ENCODE assay signal across 2 cellular contexts in the genomic region with DNA sequence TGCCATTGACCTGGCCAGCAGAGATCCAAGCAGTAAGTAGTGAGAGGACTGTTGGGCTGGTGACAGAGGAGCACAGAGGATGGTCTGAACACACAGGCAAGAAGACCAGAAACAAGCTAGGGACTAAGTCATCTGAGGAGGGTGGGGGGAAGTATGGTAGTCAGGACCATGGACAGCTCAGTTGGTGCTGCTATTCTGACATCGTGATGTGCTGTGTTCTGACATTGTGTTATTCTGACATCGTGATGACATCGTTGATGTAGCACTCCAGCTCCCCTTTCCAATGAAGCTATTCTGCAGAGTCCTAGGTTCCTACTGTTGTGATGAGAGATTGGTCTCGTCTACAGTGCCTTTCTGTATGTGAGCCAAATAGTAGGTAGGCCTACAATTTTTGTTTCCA.
TF ChIP-seq lines count a peak whose summit lies in the region.

No MANE protein-coding gene starts in this region.

TF ChIP-seq in K562, 482 proteins besides CTCF, POLR2A, EP300 and RAD21 (continued from another document and continues in another):
- TF ChIP-seq, protein P1, sequence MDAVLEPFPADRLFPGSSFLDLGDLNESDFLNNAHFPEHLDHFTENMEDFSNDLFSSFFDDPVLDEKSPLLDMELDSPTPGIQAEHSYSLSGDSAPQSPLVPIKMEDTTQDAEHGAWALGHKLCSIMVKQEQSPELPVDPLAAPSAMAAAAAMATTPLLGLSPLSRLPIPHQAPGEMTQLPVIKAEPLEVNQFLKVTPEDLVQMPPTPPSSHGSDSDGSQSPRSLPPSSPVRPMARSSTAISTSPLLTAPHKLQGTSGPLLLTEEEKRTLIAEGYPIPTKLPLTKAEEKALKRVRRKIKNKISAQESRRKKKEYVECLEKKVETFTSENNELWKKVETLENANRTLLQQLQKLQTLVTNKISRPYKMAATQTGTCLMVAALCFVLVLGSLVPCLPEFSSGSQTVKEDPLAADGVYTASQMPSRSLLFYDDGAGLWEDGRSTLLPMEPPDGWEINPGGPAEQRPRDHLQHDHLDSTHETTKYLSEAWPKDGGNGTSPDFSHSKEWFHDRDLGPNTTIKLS (IDR thresholded peaks at IDR 0.05; ENCODE audit: borderline replicate concordance, low read depth), result no peak
- TF ChIP-seq, protein P2, sequence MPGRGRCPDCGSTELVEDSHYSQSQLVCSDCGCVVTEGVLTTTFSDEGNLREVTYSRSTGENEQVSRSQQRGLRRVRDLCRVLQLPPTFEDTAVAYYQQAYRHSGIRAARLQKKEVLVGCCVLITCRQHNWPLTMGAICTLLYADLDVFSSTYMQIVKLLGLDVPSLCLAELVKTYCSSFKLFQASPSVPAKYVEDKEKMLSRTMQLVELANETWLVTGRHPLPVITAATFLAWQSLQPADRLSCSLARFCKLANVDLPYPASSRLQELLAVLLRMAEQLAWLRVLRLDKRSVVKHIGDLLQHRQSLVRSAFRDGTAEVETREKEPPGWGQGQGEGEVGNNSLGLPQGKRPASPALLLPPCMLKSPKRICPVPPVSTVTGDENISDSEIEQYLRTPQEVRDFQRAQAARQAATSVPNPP (IDR thresholded peaks at IDR 0.05; ENCODE audit: borderline replicate concordance, insufficient read depth, insufficient read length), result no peak
- TF ChIP-seq XRCC3 (IDR thresholded peaks at IDR 0.05) (no peak), RBM22 (IDR thresholded peaks at IDR 0.05; ENCODE audit: low read depth, low read length, poor library complexity, severe bottlenecking) (no peak), RFX5 (IDR thresholded peaks at IDR 0.05; ENCODE audit: low read depth, low read length) (no peak), GATA2 (CRISPR knock-in tag; IDR thresholded peaks at IDR 0.05) (no peak), LEF1 (IDR thresholded peaks at IDR 0.05) (no peak), ETV5 (CRISPR knock-in tag; IDR thresholded peaks at IDR 0.05; ENCODE audit: low read depth) (no peak), ZNF174 (CRISPR knock-in tag; IDR thresholded peaks at IDR 0.05) (no peak), RBM39 (optimal IDR thresholded peaks at IDR 0.05; ENCODE audit: low read depth, low read length) (no peak), ZNF644 (tag; IDR thresholded peaks at IDR 0.05; ENCODE audit: low read depth) (peak; percentile 59; the same call in 1 of the 2 replicates), HDAC1 (IDR thresholded peaks at IDR 0.05) (peak in 1 of 2 experiments; percentile 56; a peak in 2 of 4 replicates), STAT5A (IDR thresholded peaks at IDR 0.05; ENCODE audit: borderline replicate concordance, low read length) (no peak), NR2C1 (IDR thresholded peaks at IDR 0.05) (no peak), NR2C1 (tag; IDR thresholded peaks at IDR 0.05) (peak; percentile 44; the same call in 1 of the 2 replicates), ZNF140 (CRISPR knock-in tag; IDR thresholded peaks at IDR 0.05) (no peak), HDAC2 (IDR thresholded peaks at IDR 0.05) (peak; percentile 75; the same call in 1 of the 2 replicates), ZNF354B (CRISPR knock-in tag; IDR thresholded peaks at IDR 0.05) (no peak), NBN (IDR thresholded peaks at IDR 0.05; ENCODE audit: low read depth) (no peak), CBFA2T2 (conservative IDR thresholded peaks at IDR 0.05) (no peak), MEF2D (tag; conservative IDR thresholded peaks at IDR 0.05; ENCODE audit: low read depth) (peak; percentile 44; the same call in 1 of the 2 replicates)
- TF ChIP-seq, protein P3, sequence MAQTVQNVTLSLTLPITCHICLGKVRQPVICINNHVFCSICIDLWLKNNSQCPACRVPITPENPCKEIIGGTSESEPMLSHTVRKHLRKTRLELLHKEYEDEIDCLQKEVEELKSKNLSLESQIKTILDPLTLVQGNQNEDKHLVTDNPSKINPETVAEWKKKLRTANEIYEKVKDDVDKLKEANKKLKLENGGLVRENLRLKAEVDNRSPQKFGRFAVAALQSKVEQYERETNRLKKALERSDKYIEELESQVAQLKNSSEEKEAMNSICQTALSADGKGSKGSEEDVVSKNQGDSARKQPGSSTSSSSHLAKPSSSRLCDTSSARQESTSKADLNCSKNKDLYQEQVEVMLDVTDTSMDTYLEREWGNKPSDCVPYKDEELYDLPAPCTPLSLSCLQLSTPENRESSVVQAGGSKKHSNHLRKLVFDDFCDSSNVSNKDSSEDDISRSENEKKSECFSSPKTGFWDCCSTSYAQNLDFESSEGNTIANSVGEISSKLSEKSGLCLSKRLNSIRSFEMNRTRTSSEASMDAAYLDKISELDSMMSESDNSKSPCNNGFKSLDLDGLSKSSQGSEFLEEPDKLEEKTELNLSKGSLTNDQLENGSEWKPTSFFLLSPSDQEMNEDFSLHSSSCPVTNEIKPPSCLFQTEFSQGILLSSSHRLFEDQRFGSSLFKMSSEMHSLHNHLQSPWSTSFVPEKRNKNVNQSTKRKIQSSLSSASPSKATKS (CRISPR knock-in tag; IDR thresholded peaks at IDR 0.05), result no peak
- TF ChIP-seq, protein P4, sequence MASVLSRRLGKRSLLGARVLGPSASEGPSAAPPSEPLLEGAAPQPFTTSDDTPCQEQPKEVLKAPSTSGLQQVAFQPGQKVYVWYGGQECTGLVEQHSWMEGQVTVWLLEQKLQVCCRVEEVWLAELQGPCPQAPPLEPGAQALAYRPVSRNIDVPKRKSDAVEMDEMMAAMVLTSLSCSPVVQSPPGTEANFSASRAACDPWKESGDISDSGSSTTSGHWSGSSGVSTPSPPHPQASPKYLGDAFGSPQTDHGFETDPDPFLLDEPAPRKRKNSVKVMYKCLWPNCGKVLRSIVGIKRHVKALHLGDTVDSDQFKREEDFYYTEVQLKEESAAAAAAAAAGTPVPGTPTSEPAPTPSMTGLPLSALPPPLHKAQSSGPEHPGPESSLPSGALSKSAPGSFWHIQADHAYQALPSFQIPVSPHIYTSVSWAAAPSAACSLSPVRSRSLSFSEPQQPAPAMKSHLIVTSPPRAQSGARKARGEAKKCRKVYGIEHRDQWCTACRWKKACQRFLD (CRISPR knock-in tag; IDR thresholded peaks at IDR 0.05), result no peak
- TF ChIP-seq, protein P5, sequence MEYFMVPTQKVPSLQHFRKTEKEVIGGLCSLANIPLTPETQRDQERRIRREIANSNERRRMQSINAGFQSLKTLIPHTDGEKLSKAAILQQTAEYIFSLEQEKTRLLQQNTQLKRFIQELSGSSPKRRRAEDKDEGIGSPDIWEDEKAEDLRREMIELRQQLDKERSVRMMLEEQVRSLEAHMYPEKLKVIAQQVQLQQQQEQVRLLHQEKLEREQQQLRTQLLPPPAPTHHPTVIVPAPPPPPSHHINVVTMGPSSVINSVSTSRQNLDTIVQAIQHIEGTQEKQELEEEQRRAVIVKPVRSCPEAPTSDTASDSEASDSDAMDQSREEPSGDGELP (CRISPR knock-in tag; IDR thresholded peaks at IDR 0.05; ENCODE audit: borderline replicate concordance), result no peak
- TF ChIP-seq, protein P6, sequence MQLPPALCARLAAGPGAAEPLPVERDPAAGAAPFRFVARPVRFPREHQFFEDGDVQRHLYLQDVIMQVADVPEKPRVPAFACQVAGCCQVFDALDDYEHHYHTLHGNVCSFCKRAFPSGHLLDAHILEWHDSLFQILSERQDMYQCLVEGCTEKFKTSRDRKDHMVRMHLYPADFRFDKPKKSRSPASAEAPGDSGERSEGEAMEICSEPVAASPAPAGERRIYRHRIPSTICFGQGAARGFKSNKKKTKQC (CRISPR knock-in tag; IDR thresholded peaks at IDR 0.05), result peak; percentile 76

TF ChIP-seq in HepG2, 621 proteins besides CTCF, POLR2A, EP300 and RAD21 (continued from another document and continues in another):
- TF ChIP-seq ZNF296 (CRISPR knock-in tag; conservative IDR thresholded peaks at IDR 0.05) (0 out of 2 replicates have a peak, but pooled peaks have one; percentile 48), DNMT1 (CRISPR knock-in tag; IDR thresholded peaks at IDR 0.05) (0 out of 2 replicates have a peak, but pooled peaks have one; percentile 44), MIXL1 (CRISPR knock-in tag; IDR thresholded peaks at IDR 0.05) (peak; percentile 82), THAP11 (CRISPR knock-in tag; IDR thresholded peaks at IDR 0.05) (peak; percentile 71), FOXK1 (CRISPR knock-in tag; IDR thresholded peaks at IDR 0.05; ENCODE audit: borderline replicate concordance, low read depth) (peak; percentile 54; the same call in 1 of the 2 replicates), RBM22 (optimal IDR thresholded peaks at IDR 0.05; ENCODE audit: low read length) (no peak), ZNF317 (CRISPR knock-in tag; IDR thresholded peaks at IDR 0.05) (peak; percentile 70), RARG (CRISPR knock-in tag; IDR thresholded peaks at IDR 0.05; ENCODE audit: low read depth) (no peak), MEF2D (CRISPR knock-in tag; IDR thresholded peaks at IDR 0.05) (0 out of 2 replicates have a peak, but pooled peaks have one; percentile 56), ZNF557 (CRISPR knock-in tag; IDR thresholded peaks at IDR 0.05) (0 out of 2 replicates have a peak, but pooled peaks have one; percentile 69), SMC3 (IDR thresholded peaks at IDR 0.05; ENCODE audit: low read length) (no peak)
- TF ChIP-seq, protein P7, sequence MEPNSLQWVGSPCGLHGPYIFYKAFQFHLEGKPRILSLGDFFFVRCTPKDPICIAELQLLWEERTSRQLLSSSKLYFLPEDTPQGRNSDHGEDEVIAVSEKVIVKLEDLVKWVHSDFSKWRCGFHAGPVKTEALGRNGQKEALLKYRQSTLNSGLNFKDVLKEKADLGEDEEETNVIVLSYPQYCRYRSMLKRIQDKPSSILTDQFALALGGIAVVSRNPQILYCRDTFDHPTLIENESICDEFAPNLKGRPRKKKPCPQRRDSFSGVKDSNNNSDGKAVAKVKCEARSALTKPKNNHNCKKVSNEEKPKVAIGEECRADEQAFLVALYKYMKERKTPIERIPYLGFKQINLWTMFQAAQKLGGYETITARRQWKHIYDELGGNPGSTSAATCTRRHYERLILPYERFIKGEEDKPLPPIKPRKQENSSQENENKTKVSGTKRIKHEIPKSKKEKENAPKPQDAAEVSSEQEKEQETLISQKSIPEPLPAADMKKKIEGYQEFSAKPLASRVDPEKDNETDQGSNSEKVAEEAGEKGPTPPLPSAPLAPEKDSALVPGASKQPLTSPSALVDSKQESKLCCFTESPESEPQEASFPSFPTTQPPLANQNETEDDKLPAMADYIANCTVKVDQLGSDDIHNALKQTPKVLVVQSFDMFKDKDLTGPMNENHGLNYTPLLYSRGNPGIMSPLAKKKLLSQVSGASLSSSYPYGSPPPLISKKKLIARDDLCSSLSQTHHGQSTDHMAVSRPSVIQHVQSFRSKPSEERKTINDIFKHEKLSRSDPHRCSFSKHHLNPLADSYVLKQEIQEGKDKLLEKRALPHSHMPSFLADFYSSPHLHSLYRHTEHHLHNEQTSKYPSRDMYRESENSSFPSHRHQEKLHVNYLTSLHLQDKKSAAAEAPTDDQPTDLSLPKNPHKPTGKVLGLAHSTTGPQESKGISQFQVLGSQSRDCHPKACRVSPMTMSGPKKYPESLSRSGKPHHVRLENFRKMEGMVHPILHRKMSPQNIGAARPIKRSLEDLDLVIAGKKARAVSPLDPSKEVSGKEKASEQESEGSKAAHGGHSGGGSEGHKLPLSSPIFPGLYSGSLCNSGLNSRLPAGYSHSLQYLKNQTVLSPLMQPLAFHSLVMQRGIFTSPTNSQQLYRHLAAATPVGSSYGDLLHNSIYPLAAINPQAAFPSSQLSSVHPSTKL (CRISPR knock-in tag; IDR thresholded peaks at IDR 0.05), result peak; percentile 72; the same call in 1 of the 2 replicates
- TF ChIP-seq, protein P8, sequence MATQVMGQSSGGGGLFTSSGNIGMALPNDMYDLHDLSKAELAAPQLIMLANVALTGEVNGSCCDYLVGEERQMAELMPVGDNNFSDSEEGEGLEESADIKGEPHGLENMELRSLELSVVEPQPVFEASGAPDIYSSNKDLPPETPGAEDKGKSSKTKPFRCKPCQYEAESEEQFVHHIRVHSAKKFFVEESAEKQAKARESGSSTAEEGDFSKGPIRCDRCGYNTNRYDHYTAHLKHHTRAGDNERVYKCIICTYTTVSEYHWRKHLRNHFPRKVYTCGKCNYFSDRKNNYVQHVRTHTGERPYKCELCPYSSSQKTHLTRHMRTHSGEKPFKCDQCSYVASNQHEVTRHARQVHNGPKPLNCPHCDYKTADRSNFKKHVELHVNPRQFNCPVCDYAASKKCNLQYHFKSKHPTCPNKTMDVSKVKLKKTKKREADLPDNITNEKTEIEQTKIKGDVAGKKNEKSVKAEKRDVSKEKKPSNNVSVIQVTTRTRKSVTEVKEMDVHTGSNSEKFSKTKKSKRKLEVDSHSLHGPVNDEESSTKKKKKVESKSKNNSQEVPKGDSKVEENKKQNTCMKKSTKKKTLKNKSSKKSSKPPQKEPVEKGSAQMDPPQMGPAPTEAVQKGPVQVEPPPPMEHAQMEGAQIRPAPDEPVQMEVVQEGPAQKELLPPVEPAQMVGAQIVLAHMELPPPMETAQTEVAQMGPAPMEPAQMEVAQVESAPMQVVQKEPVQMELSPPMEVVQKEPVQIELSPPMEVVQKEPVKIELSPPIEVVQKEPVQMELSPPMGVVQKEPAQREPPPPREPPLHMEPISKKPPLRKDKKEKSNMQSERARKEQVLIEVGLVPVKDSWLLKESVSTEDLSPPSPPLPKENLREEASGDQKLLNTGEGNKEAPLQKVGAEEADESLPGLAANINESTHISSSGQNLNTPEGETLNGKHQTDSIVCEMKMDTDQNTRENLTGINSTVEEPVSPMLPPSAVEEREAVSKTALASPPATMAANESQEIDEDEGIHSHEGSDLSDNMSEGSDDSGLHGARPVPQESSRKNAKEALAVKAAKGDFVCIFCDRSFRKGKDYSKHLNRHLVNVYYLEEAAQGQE (IDR thresholded peaks at IDR 0.05; ENCODE audit: borderline replicate concordance in 1 of 2, low read depth in 1 of 2, low read length in 2 of 2), result peak; percentile 100
- TF ChIP-seq, protein P9, sequence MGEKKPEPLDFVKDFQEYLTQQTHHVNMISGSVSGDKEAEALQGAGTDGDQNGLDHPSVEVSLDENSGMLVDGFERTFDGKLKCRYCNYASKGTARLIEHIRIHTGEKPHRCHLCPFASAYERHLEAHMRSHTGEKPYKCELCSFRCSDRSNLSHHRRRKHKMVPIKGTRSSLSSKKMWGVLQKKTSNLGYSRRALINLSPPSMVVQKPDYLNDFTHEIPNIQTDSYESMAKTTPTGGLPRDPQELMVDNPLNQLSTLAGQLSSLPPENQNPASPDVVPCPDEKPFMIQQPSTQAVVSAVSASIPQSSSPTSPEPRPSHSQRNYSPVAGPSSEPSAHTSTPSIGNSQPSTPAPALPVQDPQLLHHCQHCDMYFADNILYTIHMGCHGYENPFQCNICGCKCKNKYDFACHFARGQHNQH (CRISPR knock-in tag; IDR thresholded peaks at IDR 0.05), result peak; percentile 39; the same call in 1 of the 2 replicates
- TF ChIP-seq, protein P10, sequence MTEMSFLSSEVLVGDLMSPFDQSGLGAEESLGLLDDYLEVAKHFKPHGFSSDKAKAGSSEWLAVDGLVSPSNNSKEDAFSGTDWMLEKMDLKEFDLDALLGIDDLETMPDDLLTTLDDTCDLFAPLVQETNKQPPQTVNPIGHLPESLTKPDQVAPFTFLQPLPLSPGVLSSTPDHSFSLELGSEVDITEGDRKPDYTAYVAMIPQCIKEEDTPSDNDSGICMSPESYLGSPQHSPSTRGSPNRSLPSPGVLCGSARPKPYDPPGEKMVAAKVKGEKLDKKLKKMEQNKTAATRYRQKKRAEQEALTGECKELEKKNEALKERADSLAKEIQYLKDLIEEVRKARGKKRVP (CRISPR knock-in tag; IDR thresholded peaks at IDR 0.05), result 0 out of 4 replicates have a peak, but pooled peaks of 1 of the 2 experiments have one; percentile 67
- TF ChIP-seq, protein P11, sequence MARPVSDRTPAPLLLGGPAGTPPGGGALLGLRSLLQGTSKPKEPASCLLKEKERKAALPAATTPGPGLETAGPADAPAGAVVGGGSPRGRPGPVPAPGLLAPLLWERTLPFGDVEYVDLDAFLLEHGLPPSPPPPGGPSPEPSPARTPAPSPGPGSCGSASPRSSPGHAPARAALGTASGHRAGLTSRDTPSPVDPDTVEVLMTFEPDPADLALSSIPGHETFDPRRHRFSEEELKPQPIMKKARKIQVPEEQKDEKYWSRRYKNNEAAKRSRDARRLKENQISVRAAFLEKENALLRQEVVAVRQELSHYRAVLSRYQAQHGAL (CRISPR knock-in tag; IDR thresholded peaks at IDR 0.05; ENCODE audit: not compliant biosample characterization), result peak; percentile 81
- TF ChIP-seq, protein P12, sequence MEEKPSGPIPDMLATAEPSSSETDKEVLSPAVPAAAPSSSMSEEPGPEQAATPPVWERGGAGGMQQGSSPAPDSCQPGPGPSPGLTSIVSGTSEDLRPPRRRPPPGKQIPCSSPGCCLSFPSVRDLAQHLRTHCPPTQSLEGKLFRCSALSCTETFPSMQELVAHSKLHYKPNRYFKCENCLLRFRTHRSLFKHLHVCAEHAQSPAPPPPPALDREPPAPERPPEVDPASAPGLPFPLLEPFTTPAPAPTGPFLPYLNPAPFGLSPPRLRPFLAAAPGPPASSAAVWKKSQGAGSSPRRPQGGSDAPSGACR (CRISPR knock-in tag; IDR thresholded peaks at IDR 0.05), result no peak
